Comparison of ENCODE assay signal across 21 cellular contexts in the genomic region with DNA sequence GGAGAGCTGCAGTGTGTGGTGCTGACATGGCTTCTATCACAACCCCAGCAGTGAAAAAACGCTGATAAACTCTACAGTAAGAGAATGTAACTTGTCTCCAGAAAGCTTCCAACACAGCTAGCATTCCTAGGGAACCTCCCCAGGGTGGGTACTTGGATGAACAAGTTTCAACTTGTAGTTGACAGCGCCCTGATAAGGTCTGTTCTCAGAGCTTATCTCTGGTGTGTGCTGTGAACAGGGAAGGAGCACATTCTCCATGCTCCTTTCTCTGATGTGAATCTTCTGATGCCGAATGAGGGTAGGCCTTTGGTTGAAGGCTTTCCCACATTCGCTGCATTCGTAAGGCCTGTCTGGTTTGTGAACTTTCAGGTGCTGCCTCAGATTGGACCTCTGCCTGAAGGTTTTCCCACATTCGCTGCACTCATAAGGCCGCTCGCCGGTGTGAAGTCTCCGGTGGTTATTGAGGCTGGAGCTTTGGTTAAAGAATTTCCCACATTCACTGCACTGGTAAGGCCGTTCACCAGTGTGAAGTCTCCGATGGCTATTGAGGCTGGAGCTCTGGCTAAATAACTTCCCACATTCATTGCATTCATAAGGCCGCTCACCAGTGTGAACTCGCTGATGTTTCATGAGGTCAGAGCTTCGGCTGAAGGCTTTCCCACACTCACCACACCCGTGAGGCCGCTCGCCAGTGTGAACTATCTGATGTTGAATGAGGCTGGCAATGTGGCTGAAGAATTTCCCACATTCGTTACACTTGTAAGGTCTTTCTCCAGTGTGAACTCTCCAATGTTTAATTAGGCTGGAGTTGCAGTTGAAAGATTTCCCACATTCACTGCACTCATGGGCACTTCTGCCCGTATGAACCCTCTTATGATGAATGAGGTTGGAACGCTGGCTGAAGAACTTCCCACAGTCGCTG. TPM values are rescaled to one million over a fixed set of nuclear protein-coding genes. Genes with fewer than 3 reads are reported as not detected.
DNase-seq lines count a peak whose midpoint lies in the region; ATAC-seq, FAIRE-seq and TF ChIP-seq lines count a peak whose summit lies in the region.
"Had no signal": no experiment of that assay in that cellular context is flagged by ENCODE, and none has a peak within 500 bp of the region (broad histone marks: within the 10 kb centered on the region; RNA-seq: fewer than 3 reads in every experiment).

No MANE protein-coding gene starts in this region.

- H3K36me3 ChIP-seq in GM12878 (ENCODE audit: control insufficient read depth in 2 of 2, insufficient read depth in 2 of 2, low read length in 1 of 2): peaks cover 10 to 12% of the 10 kb centered on the region in 2 experiments; a peak in 3 of 4 replicates
- H3K36me3 ChIP-seq in mucosa of stomach (ENCODE audit: control insufficient read depth, insufficient read depth, low read length): peaks cover 30% of the 10 kb centered on the region

- H3K27ac Mint-ChIP-seq in Calu3 (ENCODE audit: unreplicated experiment): no peak overlapping the region
- no peak overlapping the region for H3K27ac Mint-ChIP-seq in glutamatergic neuron (ENCODE audit: unreplicated experiment)
- no peak overlapping the region for H3K27ac Mint-ChIP-seq in stimulated activated memory B cell treated with anti-CD40 and anti-IgM and Interleukin-4, amounts not matched to agents 10 μg/mL and 1 μg/mL and 100 μg/mL, for 72 hours

- BruUV-seq in Calu3 (replicated peaks; lab: Mats Ljungman, UMichigan) (TSS peak; percentile 15), GM12878 (replicated peaks; lab: Mats Ljungman, UMichigan) (no TSS peak)

- no peaks in the 10 kb centered on the region for H3K27me3 ChIP-seq in GM12878 (replicated peaks in 1 of 2; ENCODE audit: control insufficient read depth in 2 of 2, insufficient read depth in 2 of 2, low read length in 1 of 2)
- H3K27me3 ChIP-seq in mucosa of stomach (ENCODE audit: control insufficient read depth, insufficient read depth, low read length): no peaks in the 10 kb centered on the region

- in situ Hi-C loops in GM12878 (cut with MboI): loop anchor here (25.0 kb wide), 1 partner anchor 1404 kb away; no protein-coding TSS in a partner anchor

- H3K9me3 Mint-ChIP-seq in Calu3 (ENCODE audit: low read depth, unreplicated experiment) (peaks cover 31% of the 10 kb centered on the region), glutamatergic neuron (ENCODE audit: unreplicated experiment) (peaks cover 18% of the 10 kb centered on the region)
- peaks cover 41% of the 10 kb centered on the region for H3K9me3 Mint-ChIP-seq in stimulated activated memory B cell treated with anti-CD40 and anti-IgM and Interleukin-4, amounts not matched to agents 10 μg/mL and 1 μg/mL and 100 μg/mL, for 72 hours

- H3K4me1 ChIP-seq in A549 (0 out of 3 replicates have a peak, but pooled peaks cover 3% of the 10 kb centered on the region), GM12878 (ENCODE audit: control insufficient read depth, insufficient read depth, low read length) (peaks cover 4% of the 10 kb centered on the region), mucosa of stomach (ENCODE audit: control insufficient read depth, insufficient read depth, low read length) (peaks cover 14% of the 10 kb centered on the region)

- H2AFZ ChIP-seq in GM12878 (ENCODE audit: control insufficient read depth, low read depth, low read length): no peak overlapping the region

- H3K4me2 ChIP-seq in A549: no peak overlapping the region
- H3K4me2 ChIP-seq in GM12878 (ENCODE audit: control insufficient read depth, insufficient read depth): no peak overlapping the region

- FAIRE-seq in A549 (lab: Jason Lieb, UNC) (peak; percentile 49), GM12878 (lab: Jason Lieb, UNC) (no peak)
- FAIRE-seq: GM19239 had no signal

- no peaks in the 10 kb centered on the region for H4K20me1 ChIP-seq in GM12878 (ENCODE audit: control insufficient read depth, insufficient read depth)

- H3K4me3 ChIP-seq in A549: no peak overlapping the region
- H3K4me3 ChIP-seq in GM12878: no peak overlapping the region
- peak overlapping the region; percentile 1 for H3K4me3 ChIP-seq in mucosa of stomach (ENCODE audit: low read length)
- H3K4me3 ChIP-seq: SK-N-MC had no signal

- CTCF ChIA-PET in A549 (lab: Yijun Ruan, JAX) (interaction anchor here (1.1 to 9.1 kb wide), 2 partner anchors 15 to 86 kb away, joined by 4 to 87 read pairs; no protein-coding TSS in a partner anchor), Calu3 (lab: Charles Lee) (no interaction called here), GM12878 (lab: Yijun Ruan, JAX) (no interaction called here)

- intact Hi-C loops in Calu3 (cut with micrococcal nuclease; ENCODE audit: unreplicated experiment) (no loop called here), GM12878 (cut with micrococcal nuclease; ENCODE audit: unreplicated experiment) (no loop called here)

- no peak for ATAC-seq in A549
- ATAC-seq in GM12878: no peak
- ATAC-seq in stimulated activated memory B cell treated with anti-CD40 and anti-IgM and Interleukin-4, amounts not matched to agents 10 μg/mL and 1 μg/mL and 100 μg/mL, for 72 hours: no peak
- ATAC-seq: HCT116, Panc1, Right ventricle myocardium inferior had no signal

- no peak overlapping the region for H3K9ac ChIP-seq in GM12878 (ENCODE audit: control insufficient read depth, insufficient read depth, low read length)
- no peak overlapping the region for H3K9ac ChIP-seq in mucosa of stomach (ENCODE audit: low read length)

- SMC1A ChIA-PET in GM12878 (lab: Charles Lee; ENCODE audit: uncharacterized antibody, unreplicated experiment): no interaction called here

- TF ChIP-seq CTCF in A549 (IDR thresholded peaks at IDR 0.05) (no peak), Calu3 (IDR thresholded peaks at IDR 0.05; ENCODE audit: unreplicated experiment) (no peak), GM12878 (IDR thresholded peaks at IDR 0.05 in 2 of 3, conservative IDR thresholded peaks at IDR 0.05 in 1 of 3; ENCODE audit: control insufficient read depth in 2 of 3, extremely low read depth in 1 of 3, insufficient read depth in 1 of 3, low read depth in 3 of 3, low read length in 3 of 3) (no peak), glutamatergic neuron (IDR thresholded peaks at IDR 0.05; ENCODE audit: partially characterized antibody, unreplicated experiment) (no peak)

- RAD21 ChIA-PET in GM12878 (lab: Charles Lee; ENCODE audit: unreplicated experiment): no interaction called here

- POLR2A ChIA-PET in A549 (lab: Yijun Ruan, JAX): no interaction called here
- POLR2A ChIA-PET in GM12878 (lab: Charles Lee): no interaction called here

- TF ChIP-seq RAD21 in A549 (conservative IDR thresholded peaks at IDR 0.05 in 1 of 2, IDR thresholded peaks at IDR 0.05 in 1 of 2) (no peak), GM12878 (IDR thresholded peaks at IDR 0.05; ENCODE audit: insufficient read depth, low read depth, low read length) (no peak)

- peaks cover 94% of the 10 kb centered on the region for H3K9me3 ChIP-seq in A549
- H3K9me3 ChIP-seq in GM12878 (replicated peaks; ENCODE audit: control insufficient read depth, insufficient read depth, low read length): peaks cover 45% of the 10 kb centered on the region
- peaks cover 45% of the 10 kb centered on the region for H3K9me3 ChIP-seq in mucosa of stomach (ENCODE audit: control insufficient read depth, low read length)

- no peak overlapping the region for H3K27ac ChIP-seq in A549
- H3K27ac ChIP-seq in GM12878 (ENCODE audit: control insufficient read depth, insufficient read depth): no peak overlapping the region
- H3K27ac ChIP-seq: HL-60, SK-N-MC had no signal

- peaks cover 5% of the 10 kb centered on the region for H3K79me2 ChIP-seq in GM12878 (ENCODE audit: control insufficient read depth, insufficient read depth, low read length)

- peak in 1 of 2 experiments; percentile 53 for DNase-seq in A549 (ENCODE audit: low read depth in 1 of 2, low spot score in 1 of 2)
- DNase-seq in Calu3: no peak
- no peak for DNase-seq in GM12878 (ENCODE audit: low read depth, low spot score)
- DNase-seq in glutamatergic neuron: no peak
- DNase-seq in pons (ENCODE audit: low spot score): no peak
- no peak for DNase-seq in DMS153 (lab: John Stamatoyannopoulos, UW)
- DNase-seq: CD4-positive, alpha-beta memory T cell; DMS 273 treated with DMSO at 0.1 percent for 48 hours; MM.1S; NCI-H1105; NCI-H187; NCI-H446; NCI-H748 treated with DMSO at 0.1 percent for 48 hours had no signal

- H3K4me1 Mint-ChIP-seq in Calu3 (ENCODE audit: low read depth, unreplicated experiment): peaks cover 15% of the 10 kb centered on the region
- peaks cover 2% of the 10 kb centered on the region for H3K4me1 Mint-ChIP-seq in glutamatergic neuron (ENCODE audit: low read depth, unreplicated experiment)
- peaks cover 22% of the 10 kb centered on the region for H3K4me1 Mint-ChIP-seq in stimulated activated memory B cell treated with anti-CD40 and anti-IgM and Interleukin-4, amounts not matched to agents 10 μg/mL and 1 μg/mL and 100 μg/mL, for 72 hours

- H3K4me3 Mint-ChIP-seq in Calu3 (ENCODE audit: low read depth, unreplicated experiment): no peak overlapping the region
- H3K4me3 Mint-ChIP-seq in glutamatergic neuron (ENCODE audit: unreplicated experiment): no peak overlapping the region
- H3K4me3 Mint-ChIP-seq in stimulated activated memory B cell treated with anti-CD40 and anti-IgM and Interleukin-4, amounts not matched to agents 10 μg/mL and 1 μg/mL and 100 μg/mL, for 72 hours: no peak overlapping the region

- H3K36me3 Mint-ChIP-seq in Calu3 (ENCODE audit: insufficient read depth, unreplicated experiment): peaks cover 25% of the 10 kb centered on the region
- H3K36me3 Mint-ChIP-seq in glutamatergic neuron (ENCODE audit: unreplicated experiment): peaks cover 48% of the 10 kb centered on the region
- H3K36me3 Mint-ChIP-seq in stimulated activated memory B cell treated with anti-CD40 and anti-IgM and Interleukin-4, amounts not matched to agents 10 μg/mL and 1 μg/mL and 100 μg/mL, for 72 hours: peaks cover 92% of the 10 kb centered on the region

- no peak for TF ChIP-seq POLR2A in A549 (IDR thresholded peaks at IDR 0.05; ENCODE audit: low read length)
- no peak for TF ChIP-seq POLR2A in GM12878 (IDR thresholded peaks at IDR 0.05; ENCODE audit: low read depth, low read length)

- H3K27me3 Mint-ChIP-seq in Calu3 (ENCODE audit: unreplicated experiment): no peaks in the 10 kb centered on the region
- H3K27me3 Mint-ChIP-seq in glutamatergic neuron (ENCODE audit: unreplicated experiment): peaks cover 6% of the 10 kb centered on the region
- H3K27me3 Mint-ChIP-seq in stimulated activated memory B cell treated with anti-CD40 and anti-IgM and Interleukin-4, amounts not matched to agents 10 μg/mL and 1 μg/mL and 100 μg/mL, for 72 hours: no peaks in the 10 kb centered on the region
- H3K27me3 Mint-ChIP-seq: CD4-positive, alpha-beta memory T cell had no signal

- TF ChIP-seq EP300 in A549 (IDR thresholded peaks at IDR 0.05) (no peak), GM12878 (IDR thresholded peaks at IDR 0.05; ENCODE audit: borderline replicate concordance in 1 of 2, control insufficient read depth in 1 of 2, low read depth in 2 of 2, low read length in 2 of 2) (no peak)

- WGBS in A549 (ENCODE audit: missing lambda C conversion rate): 86% methylated on average over 22 of the region's 22 CpGs
- 88% methylated on average over 22 of the region's 22 CpGs for WGBS in GM12878 (ENCODE audit: insufficient coverage, insufficient replicate concordance, low lambda C conversion rate, missing lambda C conversion rate)

RNA-seq across cellular contexts. Expression of gene ZNF792, which starts 5.9 kb away (rescaled TPM):
- 3.7 and 5.0 TPM in 2 replicates for polyA plus RNA-seq in A549 (2011; rRNA removed)
- polyA plus RNA-seq in A549 (2012; cell fraction: cytosol; rRNA removed): 1.2 and 1.4 TPM in 2 replicates
- polyA plus RNA-seq in A549 (2012; cell fraction: nucleus; rRNA removed): 1.2 and 1.7 TPM in 2 replicates
- 1.9 to 2.2 TPM (median 2.0 TPM) in 3 replicates for polyA plus RNA-seq in A549 (2017; fragmentation: RNase III; extraction: RNeasy Plus Mini Kit Qiagen cat#74134 plus additional on column Dnase treatment)
- 11.1 and 15.0 TPM in 2 replicates for polyA minus RNA-seq in A549 (2011; rRNA and poly(A)+ RNA removed)
- total RNA-seq in Calu3 (2022): 9.1 and 9.3 TPM in 2 replicates
- 26.2 and 26.7 TPM in 2 replicates for total RNA-seq in GM12878 (2013; cell fraction: nucleolus; rRNA removed)
- 2.3 and 2.8 TPM in 2 replicates for total RNA-seq in GM12878 (2014; rRNA removed)
- 2.2 and 2.6 TPM in 2 replicates for total RNA-seq in GM12878 (2014; rRNA removed; fragmentation: Illumina TruSeq; extraction: Trizol)
- total RNA-seq in GM12878 (2021): 2.0 and 2.2 TPM in 2 replicates
- 2.1 TPM for polyA plus RNA-seq in GM12878 (2011; ENCODE audit: low read depth)
- polyA plus RNA-seq in GM12878 (2011; rRNA removed): 4.8 and 5.3 TPM in 2 replicates
- polyA plus RNA-seq in GM12878 (2011; cell fraction: cytosol; rRNA removed): 3.6 TPM in 2 replicates
- polyA plus RNA-seq in GM12878 (2011; cell fraction: nucleus; rRNA removed): 4.4 and 6.2 TPM in 2 replicates
- polyA plus RNA-seq in GM12878 (2012): 2.0 and 2.4 TPM in 2 replicates
- 1.2 and 1.3 TPM in 2 replicates for polyA plus RNA-seq in GM12878 (2014; fragmentation: Illumina TruSeq; extraction: Trizol)
- under 1 TPM; 0.53 to 0.63 TPM for polyA plus RNA-seq in GM12878 (2014; fragmentation: Nextera tagmentation; extraction: Ambion mirVana)
- 0.97 and 1.0 TPM in 2 replicates for polyA plus RNA-seq in GM12878 (2014; rRNA removed)
- polyA plus RNA-seq in GM12878 (2016; fragmentation: Nextera tagmentation; extraction: Ambion mirVana): 1 to 10 TPM in 1 of 2 experiments, under 1 TPM in 1; 0.87 to 1.3 TPM
- 18.5 and 19.5 TPM in 2 replicates for polyA minus RNA-seq in GM12878 (2011; rRNA and poly(A)+ RNA removed)
- polyA minus RNA-seq in GM12878 (2011; cell fraction: cytosol; rRNA and poly(A)+ RNA removed): 3.1 and 3.7 TPM in 2 replicates
- 18.0 and 19.1 TPM in 2 replicates for polyA minus RNA-seq in GM12878 (2011; cell fraction: nucleus; rRNA and poly(A)+ RNA removed)
- total RNA-seq in glutamatergic neuron (ENCODE audit: unreplicated experiment): 6.4 TPM

RNA-seq across cellular contexts. Expression of gene ZNF30, which starts 31.4 kb away (rescaled TPM):
- polyA plus RNA-seq in A549 (2011; rRNA removed): 9.4 and 11.2 TPM in 2 replicates
- 2.9 and 3.0 TPM in 2 replicates for polyA plus RNA-seq in A549 (2012; cell fraction: cytosol; rRNA removed)
- 2.0 and 2.8 TPM in 2 replicates for polyA plus RNA-seq in A549 (2012; cell fraction: nucleus; rRNA removed)
- polyA plus RNA-seq in A549 (2017; fragmentation: RNase III; extraction: RNeasy Plus Mini Kit Qiagen cat#74134 plus additional on column Dnase treatment): 5.1 to 5.7 TPM (median 5.4 TPM) in 3 replicates
- 10.2 and 10.9 TPM in 2 replicates for polyA minus RNA-seq in A549 (2011; rRNA and poly(A)+ RNA removed)
- total RNA-seq in Calu3 (2022): 2.9 and 4.2 TPM in 2 replicates
- 3.3 and 3.9 TPM in 2 replicates for total RNA-seq in GM12878 (2013; cell fraction: nucleolus; rRNA removed)
- 0.82 and 0.85 TPM in 2 replicates for total RNA-seq in GM12878 (2014; rRNA removed)
- 1.2 and 1.5 TPM in 2 replicates for total RNA-seq in GM12878 (2014; rRNA removed; fragmentation: Illumina TruSeq; extraction: Trizol)
- 0.98 and 1.2 TPM in 2 replicates for total RNA-seq in GM12878 (2021)
- polyA plus RNA-seq in GM12878 (2011; ENCODE audit: low read depth): 1.2 TPM
- polyA plus RNA-seq in GM12878 (2011; rRNA removed): 2.3 and 3.1 TPM in 2 replicates
- polyA plus RNA-seq in GM12878 (2011; cell fraction: cytosol; rRNA removed): 1.1 and 1.3 TPM in 2 replicates
- polyA plus RNA-seq in GM12878 (2011; cell fraction: nucleus; rRNA removed): 1.7 TPM in 2 replicates
- polyA plus RNA-seq in GM12878 (2012): 1.1 TPM in 2 replicates
- 0.97 and 2.8 TPM in 2 replicates for polyA plus RNA-seq in GM12878 (2014; fragmentation: Illumina TruSeq; extraction: Trizol)
- 1 to 10 TPM; 1.2 to 1.6 TPM for polyA plus RNA-seq in GM12878 (2014; fragmentation: Nextera tagmentation; extraction: Ambion mirVana)
- polyA plus RNA-seq in GM12878 (2014; rRNA removed): 0.80 and 1.1 TPM in 2 replicates
- polyA plus RNA-seq in GM12878 (2016; fragmentation: Nextera tagmentation; extraction: Ambion mirVana): 1 to 10 TPM; 1.3 to 1.8 TPM
- polyA minus RNA-seq in GM12878 (2011; rRNA and poly(A)+ RNA removed): 2.2 and 2.3 TPM in 2 replicates
- polyA minus RNA-seq in GM12878 (2011; cell fraction: cytosol; rRNA and poly(A)+ RNA removed): 0.94 and 1.6 TPM in 2 replicates
- 2.7 and 3.8 TPM in 2 replicates for polyA minus RNA-seq in GM12878 (2011; cell fraction: nucleus; rRNA and poly(A)+ RNA removed)
- total RNA-seq in glutamatergic neuron (ENCODE audit: unreplicated experiment): 7.4 TPM

RNA-seq across cellular contexts. Expression of gene GRAMD1A, which starts 42.0 kb away (rescaled TPM):
- polyA plus RNA-seq in A549 (2011; rRNA removed) (184 and 221 TPM in 2 replicates), A549 (2017; fragmentation: RNase III; extraction: RNeasy Plus Mini Kit Qiagen cat#74134 plus additional on column Dnase treatment) (104 to 131 TPM (median 128 TPM) in 3 replicates), GM12878 (2011; rRNA removed) (32.2 and 60.8 TPM in 2 replicates), GM12878 (2014; fragmentation: Illumina TruSeq; extraction: Trizol) (21.9 and 32.7 TPM in 2 replicates), GM12878 (2014; fragmentation: Nextera tagmentation; extraction: Ambion mirVana) (1 to 10 TPM in 1 of 2 experiments, under 1 TPM in 1; 0.79 to 2.0 TPM), GM12878 (2014; rRNA removed) (73.6 and 79.8 TPM in 2 replicates), GM12878 (2016; fragmentation: Nextera tagmentation; extraction: Ambion mirVana) (10 to 100 TPM; 22.1 to 37.9 TPM)
- polyA plus RNA-seq in A549 (2012; cell fraction: cytosol; rRNA removed): 170 and 209 TPM in 2 replicates
- 411 and 413 TPM in 2 replicates for polyA plus RNA-seq in A549 (2012; cell fraction: nucleus; rRNA removed)
- polyA minus RNA-seq in A549 (2011; rRNA and poly(A)+ RNA removed): 237 and 239 TPM in 2 replicates
- total RNA-seq in Calu3 (2022) (114 and 126 TPM in 2 replicates), GM12878 (2014; rRNA removed) (36.1 and 41.9 TPM in 2 replicates), GM12878 (2014; rRNA removed; fragmentation: Illumina TruSeq; extraction: Trizol) (14.8 and 16.9 TPM in 2 replicates), GM12878 (2021) (69.1 and 71.0 TPM in 2 replicates), glutamatergic neuron (ENCODE audit: unreplicated experiment) (220 TPM)
- 208 and 225 TPM in 2 replicates for total RNA-seq in GM12878 (2013; cell fraction: nucleolus; rRNA removed)
- 20.0 TPM for polyA plus RNA-seq in GM12878 (2011; ENCODE audit: low read depth)
- polyA plus RNA-seq in GM12878 (2011; cell fraction: cytosol; rRNA removed): 67.4 and 69.1 TPM in 2 replicates
- polyA plus RNA-seq in GM12878 (2011; cell fraction: nucleus; rRNA removed): 169 and 199 TPM in 2 replicates
- 48.1 and 61.6 TPM in 2 replicates for polyA plus RNA-seq in GM12878 (2012)
- 47.9 and 85.8 TPM in 2 replicates for polyA minus RNA-seq in GM12878 (2011; rRNA and poly(A)+ RNA removed)
- polyA minus RNA-seq in GM12878 (2011; cell fraction: cytosol; rRNA and poly(A)+ RNA removed): 31.1 and 31.4 TPM in 2 replicates
- 29.5 and 41.4 TPM in 2 replicates for polyA minus RNA-seq in GM12878 (2011; cell fraction: nucleus; rRNA and poly(A)+ RNA removed)

Comparison
In these comparisons a context has a peak if more than half of its experiments do, and no peak if none do; other contexts are left out.
1. Of the 24 proteins assayed by ChIP-seq in both GM12878 and A549: peak only in GM12878: none; only in A549: KDM1A; in both: none; in neither: 23.